Comparison of ENCODE assay signal across 1 cellular context in the genomic region with DNA sequence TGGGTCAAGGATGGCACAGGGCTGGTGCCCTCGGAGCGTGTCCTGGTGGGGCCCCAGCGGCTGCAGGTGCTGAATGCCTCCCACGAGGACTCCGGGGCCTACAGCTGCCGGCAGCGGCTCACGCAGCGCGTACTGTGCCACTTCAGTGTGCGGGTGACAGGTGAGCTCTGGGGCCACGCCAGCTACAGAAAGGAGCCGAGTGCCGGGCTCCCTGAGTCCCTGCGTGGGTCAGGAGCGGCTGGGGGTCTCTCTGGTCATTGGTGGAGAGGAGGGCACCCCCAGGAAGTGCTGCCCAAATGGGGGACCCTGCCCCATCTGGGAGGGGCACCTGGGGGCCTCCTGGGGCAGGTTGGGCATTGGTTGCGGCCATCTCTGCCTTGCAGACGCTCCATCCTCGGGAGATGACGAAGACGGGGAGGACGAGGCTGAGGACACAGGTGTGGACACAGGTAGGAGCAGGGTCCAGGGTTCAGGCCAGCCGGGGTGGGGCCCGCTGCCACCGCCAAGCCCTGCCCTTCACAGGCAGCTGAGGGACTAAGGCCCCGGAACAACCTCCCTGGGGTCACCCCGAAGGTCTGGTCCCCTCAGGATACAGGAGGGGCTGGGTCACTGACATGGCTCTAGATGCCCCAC.
TF ChIP-seq lines count a peak whose summit lies in the region.

No MANE protein-coding gene starts in this region.

TF ChIP-seq in HepG2, 621 proteins besides CTCF, POLR2A, EP300 and RAD21 (continued from another document and continues in another):
- TF ChIP-seq, protein P1, sequence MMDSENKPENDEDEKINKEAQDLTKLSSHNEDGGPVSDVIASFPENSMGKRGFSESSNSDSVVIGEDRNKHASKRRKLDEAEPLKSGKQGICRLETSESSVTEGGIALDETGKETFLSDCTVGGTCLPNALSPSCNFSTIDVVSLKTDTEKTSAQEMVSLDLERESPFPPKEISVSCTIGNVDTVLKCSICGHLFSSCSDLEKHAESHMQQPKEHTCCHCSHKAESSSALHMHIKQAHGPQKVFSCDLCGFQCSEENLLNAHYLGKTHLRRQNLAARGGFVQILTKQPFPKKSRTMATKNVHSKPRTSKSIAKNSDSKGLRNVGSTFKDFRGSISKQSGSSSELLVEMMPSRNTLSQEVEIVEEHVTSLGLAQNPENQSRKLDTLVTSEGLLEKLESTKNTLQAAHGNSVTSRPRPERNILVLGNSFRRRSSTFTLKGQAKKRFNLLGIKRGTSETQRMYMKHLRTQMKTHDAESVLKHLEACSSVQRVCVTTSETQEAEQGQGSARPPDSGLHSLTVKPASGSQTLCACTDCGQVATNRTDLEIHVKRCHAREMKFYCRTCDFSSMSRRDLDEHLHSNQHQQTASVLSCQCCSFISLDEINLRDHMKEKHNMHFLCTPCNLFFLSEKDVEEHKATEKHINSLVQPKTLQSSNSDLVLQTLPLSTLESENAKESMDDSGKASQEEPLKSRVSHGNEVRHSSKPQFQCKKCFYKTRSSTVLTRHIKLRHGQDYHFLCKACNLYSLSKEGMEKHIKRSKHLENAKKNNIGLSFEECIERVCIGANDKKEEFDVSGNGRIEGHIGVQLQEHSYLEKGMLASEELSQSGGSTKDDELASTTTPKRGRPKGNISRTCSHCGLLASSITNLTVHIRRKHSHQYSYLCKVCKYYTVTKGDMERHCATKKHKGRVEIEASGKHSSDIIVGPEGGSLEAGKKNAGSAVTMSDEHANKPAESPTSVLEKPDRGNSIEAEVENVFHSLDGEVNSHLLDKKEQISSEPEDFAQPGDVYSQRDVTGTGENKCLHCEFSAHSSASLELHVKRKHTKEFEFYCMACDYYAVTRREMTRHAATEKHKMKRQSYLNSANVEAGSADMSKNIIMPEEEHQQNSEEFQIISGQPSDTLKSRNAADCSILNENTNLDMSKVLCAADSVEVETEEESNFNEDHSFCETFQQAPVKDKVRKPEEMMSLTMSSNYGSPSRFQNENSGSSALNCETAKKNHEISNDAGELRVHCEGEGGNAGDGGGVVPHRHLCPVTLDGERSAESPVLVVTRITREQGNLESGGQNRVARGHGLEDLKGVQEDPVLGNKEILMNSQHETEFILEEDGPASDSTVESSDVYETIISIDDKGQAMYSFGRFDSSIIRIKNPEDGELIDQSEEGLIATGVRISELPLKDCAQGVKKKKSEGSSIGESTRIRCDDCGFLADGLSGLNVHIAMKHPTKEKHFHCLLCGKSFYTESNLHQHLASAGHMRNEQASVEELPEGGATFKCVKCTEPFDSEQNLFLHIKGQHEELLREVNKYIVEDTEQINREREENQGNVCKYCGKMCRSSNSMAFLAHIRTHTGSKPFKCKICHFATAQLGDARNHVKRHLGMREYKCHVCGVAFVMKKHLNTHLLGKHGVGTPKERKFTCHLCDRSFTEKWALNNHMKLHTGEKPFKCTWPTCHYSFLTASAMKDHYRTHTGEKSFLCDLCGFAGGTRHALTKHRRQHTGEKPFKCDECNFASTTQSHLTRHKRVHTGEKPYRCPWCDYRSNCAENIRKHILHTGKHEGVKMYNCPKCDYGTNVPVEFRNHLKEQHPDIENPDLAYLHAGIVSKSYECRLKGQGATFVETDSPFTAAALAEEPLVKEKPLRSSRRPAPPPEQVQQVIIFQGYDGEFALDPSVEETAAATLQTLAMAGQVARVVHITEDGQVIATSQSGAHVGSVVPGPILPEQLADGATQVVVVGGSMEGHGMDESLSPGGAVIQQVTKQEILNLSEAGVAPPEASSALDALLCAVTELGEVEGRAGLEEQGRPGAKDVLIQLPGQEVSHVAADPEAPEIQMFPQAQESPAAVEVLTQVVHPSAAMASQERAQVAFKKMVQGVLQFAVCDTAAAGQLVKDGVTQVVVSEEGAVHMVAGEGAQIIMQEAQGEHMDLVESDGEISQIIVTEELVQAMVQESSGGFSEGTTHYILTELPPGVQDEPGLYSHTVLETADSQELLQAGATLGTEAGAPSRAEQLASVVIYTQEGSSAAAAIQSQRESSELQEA (CRISPR knock-in tag; IDR thresholded peaks at IDR 0.05; ENCODE audit: not compliant biosample characterization) = no peak
- TF ChIP-seq ZNF747 (CRISPR knock-in tag; IDR thresholded peaks at IDR 0.05; ENCODE audit: borderline replicate concordance) (no peak), DNMT1 (CRISPR knock-in tag; IDR thresholded peaks at IDR 0.05) (no peak), ZMYM4 (CRISPR knock-in tag; IDR thresholded peaks at IDR 0.05) (no peak), KAT8 (CRISPR knock-in tag; IDR thresholded peaks at IDR 0.05) (no peak), KDM5A (IDR thresholded peaks at IDR 0.05; ENCODE audit: borderline replicate concordance, low read length) (no peak), POLR2AphosphoS2 (IDR thresholded peaks at IDR 0.05; ENCODE audit: low read depth, low read length) (no peak), NONO (IDR thresholded peaks at IDR 0.05) (no peak), NONO (CRISPR knock-in tag; conservative IDR thresholded peaks at IDR 0.05) (0 out of 2 replicates have a peak, but pooled peaks have one; percentile 33), MIXL1 (CRISPR knock-in tag; IDR thresholded peaks at IDR 0.05) (no peak), TBL1XR1 (IDR thresholded peaks at IDR 0.05; ENCODE audit: borderline replicate concordance, low read length, partially characterized antibody) (no peak), ZFP37 (CRISPR knock-in tag; IDR thresholded peaks at IDR 0.05; ENCODE audit: borderline replicate concordance) (no peak), ZNF260 (CRISPR knock-in tag; IDR thresholded peaks at IDR 0.05; ENCODE audit: borderline replicate concordance, low read depth) (no peak), RBM22 (optimal IDR thresholded peaks at IDR 0.05; ENCODE audit: low read length) (peak; percentile 70), ZBTB21 (CRISPR knock-in tag; IDR thresholded peaks at IDR 0.05) (no peak), IRF2 (CRISPR knock-in tag; IDR thresholded peaks at IDR 0.05) (no peak), FOXP1 (IDR thresholded peaks at IDR 0.05) (no peak), FOXP1 (CRISPR knock-in tag; IDR thresholded peaks at IDR 0.05) (no peak), HNRNPL (IDR thresholded peaks at IDR 0.05; ENCODE audit: low read depth, low read length) (0 out of 2 replicates have a peak, but pooled peaks have one; percentile 25), TP53 (CRISPR knock-in tag; conservative IDR thresholded peaks at IDR 0.05) (no peak), DNMT3B (CRISPR knock-in tag; conservative IDR thresholded peaks at IDR 0.05) (no peak), SIN3B (IDR thresholded peaks at IDR 0.05; ENCODE audit: low read length) (no peak), RBFOX2 (IDR thresholded peaks at IDR 0.05; ENCODE audit: low read depth, low read length) (peak; percentile 85), TSC22D2 (CRISPR knock-in tag; IDR thresholded peaks at IDR 0.05; ENCODE audit: borderline replicate concordance) (no peak)
- TF ChIP-seq, protein P2, sequence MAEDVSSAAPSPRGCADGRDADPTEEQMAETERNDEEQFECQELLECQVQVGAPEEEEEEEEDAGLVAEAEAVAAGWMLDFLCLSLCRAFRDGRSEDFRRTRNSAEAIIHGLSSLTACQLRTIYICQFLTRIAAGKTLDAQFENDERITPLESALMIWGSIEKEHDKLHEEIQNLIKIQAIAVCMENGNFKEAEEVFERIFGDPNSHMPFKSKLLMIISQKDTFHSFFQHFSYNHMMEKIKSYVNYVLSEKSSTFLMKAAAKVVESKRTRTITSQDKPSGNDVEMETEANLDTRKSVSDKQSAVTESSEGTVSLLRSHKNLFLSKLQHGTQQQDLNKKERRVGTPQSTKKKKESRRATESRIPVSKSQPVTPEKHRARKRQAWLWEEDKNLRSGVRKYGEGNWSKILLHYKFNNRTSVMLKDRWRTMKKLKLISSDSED (CRISPR knock-in tag; IDR thresholded peaks at IDR 0.05) = no peak
- TF ChIP-seq, protein P3, sequence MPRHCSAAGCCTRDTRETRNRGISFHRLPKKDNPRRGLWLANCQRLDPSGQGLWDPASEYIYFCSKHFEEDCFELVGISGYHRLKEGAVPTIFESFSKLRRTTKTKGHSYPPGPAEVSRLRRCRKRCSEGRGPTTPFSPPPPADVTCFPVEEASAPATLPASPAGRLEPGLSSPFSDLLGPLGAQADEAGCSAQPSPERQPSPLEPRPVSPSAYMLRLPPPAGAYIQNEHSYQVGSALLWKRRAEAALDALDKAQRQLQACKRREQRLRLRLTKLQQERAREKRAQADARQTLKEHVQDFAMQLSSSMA (CRISPR knock-in tag; IDR thresholded peaks at IDR 0.05) = no peak
- TF ChIP-seq, protein P4, sequence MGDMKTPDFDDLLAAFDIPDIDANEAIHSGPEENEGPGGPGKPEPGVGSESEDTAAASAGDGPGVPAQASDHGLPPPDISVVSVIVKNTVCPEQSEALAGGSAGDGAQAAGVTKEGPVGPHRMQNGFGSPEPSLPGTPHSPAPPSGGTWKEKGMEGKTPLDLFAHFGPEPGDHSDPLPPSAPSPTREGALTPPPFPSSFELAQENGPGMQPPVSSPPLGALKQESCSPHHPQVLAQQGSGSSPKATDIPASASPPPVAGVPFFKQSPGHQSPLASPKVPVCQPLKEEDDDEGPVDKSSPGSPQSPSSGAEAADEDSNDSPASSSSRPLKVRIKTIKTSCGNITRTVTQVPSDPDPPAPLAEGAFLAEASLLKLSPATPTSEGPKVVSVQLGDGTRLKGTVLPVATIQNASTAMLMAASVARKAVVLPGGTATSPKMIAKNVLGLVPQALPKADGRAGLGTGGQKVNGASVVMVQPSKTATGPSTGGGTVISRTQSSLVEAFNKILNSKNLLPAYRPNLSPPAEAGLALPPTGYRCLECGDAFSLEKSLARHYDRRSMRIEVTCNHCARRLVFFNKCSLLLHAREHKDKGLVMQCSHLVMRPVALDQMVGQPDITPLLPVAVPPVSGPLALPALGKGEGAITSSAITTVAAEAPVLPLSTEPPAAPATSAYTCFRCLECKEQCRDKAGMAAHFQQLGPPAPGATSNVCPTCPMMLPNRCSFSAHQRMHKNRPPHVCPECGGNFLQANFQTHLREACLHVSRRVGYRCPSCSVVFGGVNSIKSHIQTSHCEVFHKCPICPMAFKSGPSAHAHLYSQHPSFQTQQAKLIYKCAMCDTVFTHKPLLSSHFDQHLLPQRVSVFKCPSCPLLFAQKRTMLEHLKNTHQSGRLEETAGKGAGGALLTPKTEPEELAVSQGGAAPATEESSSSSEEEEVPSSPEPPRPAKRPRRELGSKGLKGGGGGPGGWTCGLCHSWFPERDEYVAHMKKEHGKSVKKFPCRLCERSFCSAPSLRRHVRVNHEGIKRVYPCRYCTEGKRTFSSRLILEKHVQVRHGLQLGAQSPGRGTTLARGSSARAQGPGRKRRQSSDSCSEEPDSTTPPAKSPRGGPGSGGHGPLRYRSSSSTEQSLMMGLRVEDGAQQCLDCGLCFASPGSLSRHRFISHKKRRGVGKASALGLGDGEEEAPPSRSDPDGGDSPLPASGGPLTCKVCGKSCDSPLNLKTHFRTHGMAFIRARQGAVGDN (CRISPR knock-in tag; IDR thresholded peaks at IDR 0.05) = peak; percentile 4
- TF ChIP-seq, protein P5, sequence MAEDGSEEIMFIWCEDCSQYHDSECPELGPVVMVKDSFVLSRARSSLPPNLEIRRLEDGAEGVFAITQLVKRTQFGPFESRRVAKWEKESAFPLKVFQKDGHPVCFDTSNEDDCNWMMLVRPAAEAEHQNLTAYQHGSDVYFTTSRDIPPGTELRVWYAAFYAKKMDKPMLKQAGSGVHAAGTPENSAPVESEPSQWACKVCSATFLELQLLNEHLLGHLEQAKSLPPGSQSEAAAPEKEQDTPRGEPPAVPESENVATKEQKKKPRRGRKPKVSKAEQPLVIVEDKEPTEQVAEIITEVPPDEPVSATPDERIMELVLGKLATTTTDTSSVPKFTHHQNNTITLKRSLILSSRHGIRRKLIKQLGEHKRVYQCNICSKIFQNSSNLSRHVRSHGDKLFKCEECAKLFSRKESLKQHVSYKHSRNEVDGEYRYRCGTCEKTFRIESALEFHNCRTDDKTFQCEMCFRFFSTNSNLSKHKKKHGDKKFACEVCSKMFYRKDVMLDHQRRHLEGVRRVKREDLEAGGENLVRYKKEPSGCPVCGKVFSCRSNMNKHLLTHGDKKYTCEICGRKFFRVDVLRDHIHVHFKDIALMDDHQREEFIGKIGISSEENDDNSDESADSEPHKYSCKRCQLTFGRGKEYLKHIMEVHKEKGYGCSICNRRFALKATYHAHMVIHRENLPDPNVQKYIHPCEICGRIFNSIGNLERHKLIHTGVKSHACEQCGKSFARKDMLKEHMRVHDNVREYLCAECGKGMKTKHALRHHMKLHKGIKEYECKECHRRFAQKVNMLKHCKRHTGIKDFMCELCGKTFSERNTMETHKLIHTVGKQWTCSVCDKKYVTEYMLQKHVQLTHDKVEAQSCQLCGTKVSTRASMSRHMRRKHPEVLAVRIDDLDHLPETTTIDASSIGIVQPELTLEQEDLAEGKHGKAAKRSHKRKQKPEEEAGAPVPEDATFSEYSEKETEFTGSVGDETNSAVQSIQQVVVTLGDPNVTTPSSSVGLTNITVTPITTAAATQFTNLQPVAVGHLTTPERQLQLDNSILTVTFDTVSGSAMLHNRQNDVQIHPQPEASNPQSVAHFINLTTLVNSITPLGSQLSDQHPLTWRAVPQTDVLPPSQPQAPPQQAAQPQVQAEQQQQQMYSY (CRISPR knock-in tag; IDR thresholded peaks at IDR 0.05) = no peak
- TF ChIP-seq, protein P6, sequence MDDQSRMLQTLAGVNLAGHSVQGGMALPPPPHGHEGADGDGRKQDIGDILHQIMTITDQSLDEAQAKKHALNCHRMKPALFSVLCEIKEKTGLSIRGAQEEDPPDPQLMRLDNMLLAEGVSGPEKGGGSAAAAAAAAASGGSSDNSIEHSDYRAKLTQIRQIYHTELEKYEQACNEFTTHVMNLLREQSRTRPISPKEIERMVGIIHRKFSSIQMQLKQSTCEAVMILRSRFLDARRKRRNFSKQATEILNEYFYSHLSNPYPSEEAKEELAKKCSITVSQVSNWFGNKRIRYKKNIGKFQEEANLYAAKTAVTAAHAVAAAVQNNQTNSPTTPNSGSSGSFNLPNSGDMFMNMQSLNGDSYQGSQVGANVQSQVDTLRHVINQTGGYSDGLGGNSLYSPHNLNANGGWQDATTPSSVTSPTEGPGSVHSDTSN (CRISPR knock-in tag; IDR thresholded peaks at IDR 0.05; ENCODE audit: borderline replicate concordance) = no peak
- TF ChIP-seq, protein P7, sequence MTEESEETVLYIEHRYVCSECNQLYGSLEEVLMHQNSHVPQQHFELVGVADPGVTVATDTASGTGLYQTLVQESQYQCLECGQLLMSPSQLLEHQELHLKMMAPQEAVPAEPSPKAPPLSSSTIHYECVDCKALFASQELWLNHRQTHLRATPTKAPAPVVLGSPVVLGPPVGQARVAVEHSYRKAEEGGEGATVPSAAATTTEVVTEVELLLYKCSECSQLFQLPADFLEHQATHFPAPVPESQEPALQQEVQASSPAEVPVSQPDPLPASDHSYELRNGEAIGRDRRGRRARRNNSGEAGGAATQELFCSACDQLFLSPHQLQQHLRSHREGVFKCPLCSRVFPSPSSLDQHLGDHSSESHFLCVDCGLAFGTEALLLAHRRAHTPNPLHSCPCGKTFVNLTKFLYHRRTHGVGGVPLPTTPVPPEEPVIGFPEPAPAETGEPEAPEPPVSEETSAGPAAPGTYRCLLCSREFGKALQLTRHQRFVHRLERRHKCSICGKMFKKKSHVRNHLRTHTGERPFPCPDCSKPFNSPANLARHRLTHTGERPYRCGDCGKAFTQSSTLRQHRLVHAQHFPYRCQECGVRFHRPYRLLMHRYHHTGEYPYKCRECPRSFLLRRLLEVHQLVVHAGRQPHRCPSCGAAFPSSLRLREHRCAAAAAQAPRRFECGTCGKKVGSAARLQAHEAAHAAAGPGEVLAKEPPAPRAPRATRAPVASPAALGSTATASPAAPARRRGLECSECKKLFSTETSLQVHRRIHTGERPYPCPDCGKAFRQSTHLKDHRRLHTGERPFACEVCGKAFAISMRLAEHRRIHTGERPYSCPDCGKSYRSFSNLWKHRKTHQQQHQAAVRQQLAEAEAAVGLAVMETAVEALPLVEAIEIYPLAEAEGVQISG (CRISPR knock-in tag; IDR thresholded peaks at IDR 0.05) = 0 out of 2 replicates have a peak, but pooled peaks have one; percentile 10
